21 cellular contexts compared by ENCODE assay signal in genomic region chr1:197284972-197285371, GRCh38.
DNase-seq lines count a peak whose midpoint lies in the region; ATAC-seq and TF ChIP-seq lines count a peak whose summit lies in the region.
"Had no signal": no experiment of that assay in that cellular context is flagged by ENCODE, and none has a peak within 500 bp of the region (broad histone marks: within the 10 kb centered on the region; RNA-seq: fewer than 3 reads in every experiment).

No MANE protein-coding gene starts in this region.

- H3K36me3 ChIP-seq in OCI-LY3 (replicated peaks; ENCODE audit: low read depth, low read length) = no peaks in the 10 kb centered on the region
- H3K36me3 ChIP-seq: BE2C, HAP-1, Peyer's patch, SJSA1 had no signal

- no peak overlapping the region for H3K4me3 ChIP-seq in OCI-LY3 (ENCODE audit: low read length)
- H3K4me3 ChIP-seq: GM23338, HAP-1, Peyer's patch, SJSA1 had no signal

- DNase-seq in MV-4-11 (lab: John Stamatoyannopoulos, UW) (peak; percentile 70), pons (ENCODE audit: low spot score) (peak; percentile 18), DMS 273 (lab: John Stamatoyannopoulos, UW; ENCODE audit: unreplicated experiment) (no peak), substantia nigra (lab: John Stamatoyannopoulos, UW) (no peak)
- DNase-seq: BE2C; CD4-positive, CD25-positive, alpha-beta regulatory T cell; DMS 273 treated with DMSO at 0.1 percent for 48 hours; DMS79 treated with DMSO at 0.1 percent for 48 hours; KBM-7; MM.1S; NCI-H1417; NCI-H1694 treated with DMSO at 0.1 percent for 48 hours; NCI-H446; NCI-H526; Peyer's patch had no signal

- H3K27me3 ChIP-seq in OCI-LY3 (ENCODE audit: low read depth, low read length) = no peaks in the 10 kb centered on the region
- H3K27me3 ChIP-seq: BE2C, Peyer's patch had no signal

- no peak overlapping the region for H3K9ac ChIP-seq in OCI-LY3 (ENCODE audit: low read length)

- H3K27ac ChIP-seq in OCI-LY3 (ENCODE audit: low read length) = no peak overlapping the region
- no peak overlapping the region for H3K27ac ChIP-seq in substantia nigra (ENCODE audit: low read depth, low read length, poor library complexity, severe bottlenecking)
- H3K27ac ChIP-seq: Peyer's patch, SJSA1 had no signal

- no peaks in the 10 kb centered on the region for H3K79me2 ChIP-seq in OCI-LY3 (ENCODE audit: low read length)

- H2AFZ ChIP-seq in OCI-LY3 (ENCODE audit: low read depth, low read length) = no peak overlapping the region
- H2AFZ ChIP-seq: GM23338 had no signal

- H3K4me1 ChIP-seq in OCI-LY3 (ENCODE audit: low read length) = peaks cover 10% of the 10 kb centered on the region
- H3K4me1 ChIP-seq: HAP-1, Peyer's patch, SJSA1 had no signal

- no peaks in the 10 kb centered on the region for H3K9me3 ChIP-seq in OCI-LY3 (ENCODE audit: insufficient read depth, low read length)
- H3K9me3 ChIP-seq: BE2C, HAP-1, Peyer's patch, SJSA1 had no signal

- ATAC-seq in GM18868 (IDR thresholded peaks at IDR 0.05; ENCODE audit: unreplicated experiment) (peak; percentile 52), GM19328 (IDR thresholded peaks at IDR 0.05; ENCODE audit: unreplicated experiment) (no peak)
- ATAC-seq: GM23338 had no signal

- H3K4me2 ChIP-seq in OCI-LY3 (ENCODE audit: low read length) = peak overlapping the region; percentile 2; the same call in 1 of the 2 replicates
- H3K4me2 ChIP-seq: GM23338 had no signal

- TF ChIP-seq CTCF in OCI-LY3 (IDR thresholded peaks at IDR 0.05; ENCODE audit: low read depth, low read length) = no peak

- no peaks in the 10 kb centered on the region for H4K20me1 ChIP-seq in OCI-LY3 (ENCODE audit: insufficient read depth, low read length)

Comparison
In these comparisons a context has a peak if more than half of its experiments do, and no peak if none do; other contexts are left out.
1. DNase-seq: peak in MV-4-11 (single experiment) and pons (single experiment); none in DMS 273 (single experiment) and substantia nigra (0 of 49).